Comparison of ENCODE assay signal across 3 cellular contexts in the genomic region with DNA sequence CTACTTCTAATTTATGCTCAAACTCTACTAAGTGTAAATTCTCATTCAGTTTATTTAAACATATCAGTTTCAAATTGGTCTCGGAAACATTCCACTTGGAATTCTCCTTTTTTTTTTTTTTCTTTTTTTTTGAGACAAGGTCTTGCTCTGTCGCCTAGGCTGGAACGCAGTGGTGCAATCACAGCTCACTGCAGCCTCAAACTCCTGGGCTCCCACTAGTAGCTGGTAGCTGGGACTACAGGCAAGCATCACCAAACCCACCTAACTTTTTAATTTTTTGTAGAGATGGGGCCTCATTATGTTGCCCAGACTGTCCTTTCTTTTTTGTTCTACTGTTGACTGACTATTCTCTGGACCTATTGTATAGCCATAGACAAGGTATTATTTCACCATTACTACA.
TF ChIP-seq lines count a peak whose summit lies in the region.

No MANE protein-coding gene starts in this region.

TF ChIP-seq in GM23338, 12 proteins besides CTCF, POLR2A, EP300 and RAD21 (continues in another document):
- TF ChIP-seq JUNB (IDR thresholded peaks at IDR 0.05; ENCODE audit: unreplicated experiment) (no peak), EZH2 (IDR thresholded peaks at IDR 0.05; ENCODE audit: low read depth, unreplicated experiment) (no peak), ZNF114 (CRISPR knock-in tag; IDR thresholded peaks at IDR 0.05) (no peak), ZNF331 (CRISPR knock-in tag; IDR thresholded peaks at IDR 0.05; ENCODE audit: low read depth) (no peak), STAT1 (IDR thresholded peaks at IDR 0.05; ENCODE audit: unreplicated experiment) (no peak), EZH2phosphoT487 (IDR thresholded peaks at IDR 0.05; ENCODE audit: unreplicated experiment) (no peak)
- TF ChIP-seq, protein P1, sequence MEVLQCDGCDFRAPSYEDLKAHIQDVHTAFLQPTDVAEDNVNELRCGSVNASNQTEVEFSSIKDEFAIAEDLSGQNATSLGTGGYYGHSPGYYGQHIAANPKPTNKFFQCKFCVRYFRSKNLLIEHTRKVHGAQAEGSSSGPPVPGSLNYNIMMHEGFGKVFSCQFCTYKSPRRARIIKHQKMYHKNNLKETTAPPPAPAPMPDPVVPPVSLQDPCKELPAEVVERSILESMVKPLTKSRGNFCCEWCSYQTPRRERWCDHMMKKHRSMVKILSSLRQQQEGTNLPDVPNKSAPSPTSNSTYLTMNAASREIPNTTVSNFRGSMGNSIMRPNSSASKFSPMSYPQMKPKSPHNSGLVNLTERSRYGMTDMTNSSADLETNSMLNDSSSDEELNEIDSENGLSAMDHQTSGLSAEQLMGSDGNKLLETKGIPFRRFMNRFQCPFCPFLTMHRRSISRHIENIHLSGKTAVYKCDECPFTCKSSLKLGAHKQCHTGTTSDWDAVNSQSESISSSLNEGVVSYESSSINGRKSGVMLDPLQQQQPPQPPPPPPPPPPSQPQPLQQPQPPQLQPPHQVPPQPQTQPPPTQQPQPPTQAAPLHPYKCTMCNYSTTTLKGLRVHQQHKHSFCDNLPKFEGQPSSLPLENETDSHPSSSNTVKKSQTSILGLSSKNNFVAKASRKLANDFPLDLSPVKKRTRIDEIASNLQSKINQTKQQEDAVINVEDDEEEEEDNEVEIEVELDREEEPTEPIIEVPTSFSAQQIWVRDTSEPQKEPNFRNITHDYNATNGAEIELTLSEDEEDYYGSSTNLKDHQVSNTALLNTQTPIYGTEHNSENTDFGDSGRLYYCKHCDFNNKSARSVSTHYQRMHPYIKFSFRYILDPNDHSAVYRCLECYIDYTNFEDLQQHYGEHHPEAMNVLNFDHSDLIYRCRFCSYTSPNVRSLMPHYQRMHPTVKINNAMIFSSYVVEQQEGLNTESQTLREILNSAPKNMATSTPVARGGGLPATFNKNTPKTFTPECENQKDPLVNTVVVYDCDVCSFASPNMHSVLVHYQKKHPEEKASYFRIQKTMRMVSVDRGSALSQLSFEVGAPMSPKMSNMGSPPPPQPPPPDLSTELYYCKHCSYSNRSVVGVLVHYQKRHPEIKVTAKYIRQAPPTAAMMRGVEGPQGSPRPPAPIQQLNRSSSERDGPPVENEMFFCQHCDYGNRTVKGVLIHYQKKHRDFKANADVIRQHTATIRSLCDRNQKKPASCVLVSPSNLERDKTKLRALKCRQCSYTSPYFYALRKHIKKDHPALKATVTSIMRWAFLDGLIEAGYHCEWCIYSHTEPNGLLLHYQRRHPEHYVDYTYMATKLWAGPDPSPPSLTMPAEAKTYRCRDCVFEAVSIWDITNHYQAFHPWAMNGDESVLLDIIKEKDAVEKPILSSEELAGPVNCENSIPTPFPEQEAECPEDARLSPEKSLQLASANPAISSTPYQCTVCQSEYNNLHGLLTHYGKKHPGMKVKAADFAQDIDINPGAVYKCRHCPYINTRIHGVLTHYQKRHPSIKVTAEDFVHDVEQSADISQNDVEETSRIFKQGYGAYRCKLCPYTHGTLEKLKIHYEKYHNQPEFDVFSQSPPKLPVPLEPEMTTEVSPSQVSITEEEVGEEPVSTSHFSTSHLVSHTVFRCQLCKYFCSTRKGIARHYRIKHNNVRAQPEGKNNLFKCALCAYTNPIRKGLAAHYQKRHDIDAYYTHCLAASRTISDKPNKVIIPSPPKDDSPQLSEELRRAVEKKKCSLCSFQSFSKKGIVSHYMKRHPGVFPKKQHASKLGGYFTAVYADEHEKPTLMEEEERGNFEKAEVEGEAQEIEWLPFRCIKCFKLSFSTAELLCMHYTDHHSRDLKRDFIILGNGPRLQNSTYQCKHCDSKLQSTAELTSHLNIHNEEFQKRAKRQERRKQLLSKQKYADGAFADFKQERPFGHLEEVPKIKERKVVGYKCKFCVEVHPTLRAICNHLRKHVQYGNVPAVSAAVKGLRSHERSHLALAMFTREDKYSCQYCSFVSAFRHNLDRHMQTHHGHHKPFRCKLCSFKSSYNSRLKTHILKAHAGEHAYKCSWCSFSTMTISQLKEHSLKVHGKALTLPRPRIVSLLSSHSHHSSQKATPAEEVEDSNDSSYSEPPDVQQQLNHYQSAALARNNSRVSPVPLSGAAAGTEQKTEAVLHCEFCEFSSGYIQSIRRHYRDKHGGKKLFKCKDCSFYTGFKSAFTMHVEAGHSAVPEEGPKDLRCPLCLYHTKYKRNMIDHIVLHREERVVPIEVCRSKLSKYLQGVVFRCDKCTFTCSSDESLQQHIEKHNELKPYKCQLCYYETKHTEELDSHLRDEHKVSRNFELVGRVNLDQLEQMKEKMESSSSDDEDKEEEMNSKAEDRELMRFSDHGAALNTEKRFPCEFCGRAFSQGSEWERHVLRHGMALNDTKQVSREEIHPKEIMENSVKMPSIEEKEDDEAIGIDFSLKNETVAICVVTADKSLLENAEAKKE (CRISPR knock-in tag; IDR thresholded peaks at IDR 0.05): no peak

TF ChIP-seq in WTC11, 78 proteins besides CTCF, POLR2A, EP300 and RAD21:
- TF ChIP-seq, protein P2, sequence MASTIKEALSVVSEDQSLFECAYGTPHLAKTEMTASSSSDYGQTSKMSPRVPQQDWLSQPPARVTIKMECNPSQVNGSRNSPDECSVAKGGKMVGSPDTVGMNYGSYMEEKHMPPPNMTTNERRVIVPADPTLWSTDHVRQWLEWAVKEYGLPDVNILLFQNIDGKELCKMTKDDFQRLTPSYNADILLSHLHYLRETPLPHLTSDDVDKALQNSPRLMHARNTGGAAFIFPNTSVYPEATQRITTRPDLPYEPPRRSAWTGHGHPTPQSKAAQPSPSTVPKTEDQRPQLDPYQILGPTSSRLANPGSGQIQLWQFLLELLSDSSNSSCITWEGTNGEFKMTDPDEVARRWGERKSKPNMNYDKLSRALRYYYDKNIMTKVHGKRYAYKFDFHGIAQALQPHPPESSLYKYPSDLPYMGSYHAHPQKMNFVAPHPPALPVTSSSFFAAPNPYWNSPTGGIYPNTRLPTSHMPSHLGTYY (CRISPR knock-in tag; IDR thresholded peaks at IDR 0.05): no peak
- TF ChIP-seq, protein P3, sequence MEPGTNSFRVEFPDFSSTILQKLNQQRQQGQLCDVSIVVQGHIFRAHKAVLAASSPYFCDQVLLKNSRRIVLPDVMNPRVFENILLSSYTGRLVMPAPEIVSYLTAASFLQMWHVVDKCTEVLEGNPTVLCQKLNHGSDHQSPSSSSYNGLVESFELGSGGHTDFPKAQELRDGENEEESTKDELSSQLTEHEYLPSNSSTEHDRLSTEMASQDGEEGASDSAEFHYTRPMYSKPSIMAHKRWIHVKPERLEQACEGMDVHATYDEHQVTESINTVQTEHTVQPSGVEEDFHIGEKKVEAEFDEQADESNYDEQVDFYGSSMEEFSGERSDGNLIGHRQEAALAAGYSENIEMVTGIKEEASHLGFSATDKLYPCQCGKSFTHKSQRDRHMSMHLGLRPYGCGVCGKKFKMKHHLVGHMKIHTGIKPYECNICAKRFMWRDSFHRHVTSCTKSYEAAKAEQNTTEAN (CRISPR knock-in tag; IDR thresholded peaks at IDR 0.05): no peak
- TF ChIP-seq MXD4 (CRISPR knock-in tag; IDR thresholded peaks at IDR 0.05; ENCODE audit: borderline replicate concordance): no peak
- TF ChIP-seq SMAD4 (CRISPR knock-in tag; IDR thresholded peaks at IDR 0.05): no peak
- TF ChIP-seq ZNF423 (CRISPR knock-in tag; IDR thresholded peaks at IDR 0.05): no peak
- TF ChIP-seq SP1 (CRISPR knock-in tag; conservative IDR thresholded peaks at IDR 0.05): no peak

TF ChIP-seq in H1, 55 proteins besides CTCF, POLR2A, EP300 and RAD21:
- TF ChIP-seq TEAD4 (IDR thresholded peaks at IDR 0.05; ENCODE audit: low read depth, low read length) (no peak), BCL11A (IDR thresholded peaks at IDR 0.05; ENCODE audit: low read depth in 2 of 2, low read length in 2 of 2) (no peak), SP4 (IDR thresholded peaks at IDR 0.05; ENCODE audit: low read length) (no peak), ASH2L (IDR thresholded peaks at IDR 0.05; ENCODE audit: low read length) (no peak), CEBPB (IDR thresholded peaks at IDR 0.05; ENCODE audit: low read depth, low read length) (peak; percentile 28; the same call in 1 of the 2 replicates)
